2 cellular contexts compared by ENCODE assay signal in genomic region chrX:152587523-152587922, GRCh38. TPM values are rescaled to one million over a fixed set of nuclear protein-coding genes. Genes with fewer than 3 reads are reported as not detected.
"Had no signal": no experiment of that assay in that cellular context is flagged by ENCODE, and none has a peak within 500 bp of the region (broad histone marks: within the 10 kb centered on the region; RNA-seq: fewer than 3 reads in every experiment).

No MANE protein-coding gene starts in this region.

RNA-seq across cellular contexts. Expression of gene GABRQ, which starts 50.2 kb away (rescaled TPM):
- total RNA-seq: G401, GM12878 had no signal
